1 cellular context compared by ENCODE assay signal in the genomic region with DNA sequence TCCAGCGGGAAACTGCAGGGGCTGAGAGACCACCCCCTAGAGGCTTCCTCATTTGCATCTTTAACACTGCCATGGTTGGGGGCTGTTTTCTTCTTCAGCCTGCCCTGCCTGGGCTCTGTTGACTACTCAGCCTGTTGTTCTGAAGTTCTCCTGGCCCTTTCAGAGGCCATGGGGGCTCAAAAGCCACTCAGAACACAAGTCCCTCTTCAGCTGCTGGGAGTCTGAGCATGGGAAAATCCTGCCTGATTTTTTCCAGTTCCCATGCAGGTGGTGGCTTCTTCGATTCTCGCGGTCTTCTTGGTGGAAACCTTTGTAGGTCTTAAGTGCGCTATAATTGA.
TF ChIP-seq lines count a peak whose summit lies in the region.

No MANE protein-coding gene starts in this region.

TF ChIP-seq in GM23338, 12 proteins besides CTCF, POLR2A, EP300 and RAD21 (continued from another document):
- TF ChIP-seq, protein P1, sequence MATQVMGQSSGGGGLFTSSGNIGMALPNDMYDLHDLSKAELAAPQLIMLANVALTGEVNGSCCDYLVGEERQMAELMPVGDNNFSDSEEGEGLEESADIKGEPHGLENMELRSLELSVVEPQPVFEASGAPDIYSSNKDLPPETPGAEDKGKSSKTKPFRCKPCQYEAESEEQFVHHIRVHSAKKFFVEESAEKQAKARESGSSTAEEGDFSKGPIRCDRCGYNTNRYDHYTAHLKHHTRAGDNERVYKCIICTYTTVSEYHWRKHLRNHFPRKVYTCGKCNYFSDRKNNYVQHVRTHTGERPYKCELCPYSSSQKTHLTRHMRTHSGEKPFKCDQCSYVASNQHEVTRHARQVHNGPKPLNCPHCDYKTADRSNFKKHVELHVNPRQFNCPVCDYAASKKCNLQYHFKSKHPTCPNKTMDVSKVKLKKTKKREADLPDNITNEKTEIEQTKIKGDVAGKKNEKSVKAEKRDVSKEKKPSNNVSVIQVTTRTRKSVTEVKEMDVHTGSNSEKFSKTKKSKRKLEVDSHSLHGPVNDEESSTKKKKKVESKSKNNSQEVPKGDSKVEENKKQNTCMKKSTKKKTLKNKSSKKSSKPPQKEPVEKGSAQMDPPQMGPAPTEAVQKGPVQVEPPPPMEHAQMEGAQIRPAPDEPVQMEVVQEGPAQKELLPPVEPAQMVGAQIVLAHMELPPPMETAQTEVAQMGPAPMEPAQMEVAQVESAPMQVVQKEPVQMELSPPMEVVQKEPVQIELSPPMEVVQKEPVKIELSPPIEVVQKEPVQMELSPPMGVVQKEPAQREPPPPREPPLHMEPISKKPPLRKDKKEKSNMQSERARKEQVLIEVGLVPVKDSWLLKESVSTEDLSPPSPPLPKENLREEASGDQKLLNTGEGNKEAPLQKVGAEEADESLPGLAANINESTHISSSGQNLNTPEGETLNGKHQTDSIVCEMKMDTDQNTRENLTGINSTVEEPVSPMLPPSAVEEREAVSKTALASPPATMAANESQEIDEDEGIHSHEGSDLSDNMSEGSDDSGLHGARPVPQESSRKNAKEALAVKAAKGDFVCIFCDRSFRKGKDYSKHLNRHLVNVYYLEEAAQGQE (IDR thresholded peaks at IDR 0.05; ENCODE audit: unreplicated experiment) = no peak
